ENCODE assay signal across 39 cellular contexts in genomic region chr10:29005988-29006387, GRCh38.
"Had no signal": no experiment of that assay in that cellular context is flagged by ENCODE, and none has a peak within 500 bp of the region (broad histone marks: within the 10 kb centered on the region; RNA-seq: fewer than 3 reads in every experiment).

No MANE protein-coding gene starts in this region.

- H3K36me3 ChIP-seq: adrenal gland, ascending aorta, brain microvascular endothelial cell, breast epithelium, cardiac muscle cell had no signal

- H3K27ac Mint-ChIP-seq: activated naive CD4-positive, alpha-beta T cell treated with anti-CD3 and anti-CD28 coated beads for 36 hours; activated naive CD4-positive, alpha-beta T cell treated with anti-CD3 and anti-CD28 coated beads, Interleukin-2, amount 10 ng/mL, durations not matched to agents 7 days and 5 days; activated naive CD4-positive, alpha-beta T cell treated with anti-CD3 and anti-CD28 coated beads, Interleukin-2, amount 50 U/mL, for 24 hours; activated naive CD4-positive, alpha-beta T cell treated with anti-CD3 and anti-CD28 coated beads, Interleukin-2, amount 50 U/mL, for 72 hours; activated naive CD8-positive, alpha-beta T cell; activated naive CD8-positive, alpha-beta T cell treated with anti-CD3 and anti-CD28 coated beads for 36 hours; activated naive CD8-positive, alpha-beta T cell treated with anti-CD3 and anti-CD28 coated beads, Interleukin-2, amount 10 ng/mL, durations not matched to agents 7 days and 5 days; activated naive CD8-positive, alpha-beta T cell treated with anti-CD3 and anti-CD28 coated beads, Interleukin-2, amount 50 U/mL, for 24 hours; activated T-cell treated with anti-CD3 and anti-CD28 coated beads, Interleukin-2, amount 50 U/mL, for 72 hours; activated T-helper 1 cell treated with anti-CD3 and anti-CD28 coated beads, Interleukin-12 subunit alpha, Interleukin-12 subunit beta, Interleukin-2, Interleukin-4 antibody, amounts not matched to agents 30 ng/mL and 10 ng/mL and 1 ng/mL, durations not matched to agents 14 hours and 24 hours and 36 hours; activated T-helper 17 cell treated with anti-CD3 and anti-CD28 coated beads, Interleukin-2, amount 50 U/mL, for 72 hours; activated T-helper 2 cell treated with anti-CD3 and anti-CD28 coated beads, Interferon-gamma antibody, Interleukin-2, Interleukin-4, amounts not matched to agents 10 μg/mL and 5 μg/mL and 100 μg/mL, durations not matched to agents 14 hours and 24 hours and 36 hours; brain had no signal

- H3K9me3 ChIP-seq: adrenal gland, ascending aorta, body of pancreas, breast epithelium had no signal

- H3K27me3 ChIP-seq: adrenal gland, ascending aorta, body of pancreas, brain microvascular endothelial cell, breast epithelium, cardiac muscle cell had no signal

- FAIRE-seq: astrocyte, bronchial epithelial cell, colon had no signal

- H3K4me1 ChIP-seq: adrenal gland, ascending aorta, breast epithelium had no signal

- H3K4me3 ChIP-seq: adrenal gland, ascending aorta, body of pancreas, breast epithelium, cardiac muscle cell had no signal

- H3K4me3 Mint-ChIP-seq: activated naive CD4-positive, alpha-beta T cell treated with anti-CD3 and anti-CD28 coated beads for 36 hours; activated naive CD4-positive, alpha-beta T cell treated with anti-CD3 and anti-CD28 coated beads, Interleukin-2, amount 10 ng/mL, durations not matched to agents 7 days and 5 days; activated naive CD4-positive, alpha-beta T cell treated with anti-CD3 and anti-CD28 coated beads, Interleukin-2, amount 50 U/mL, for 24 hours; activated naive CD8-positive, alpha-beta T cell; activated naive CD8-positive, alpha-beta T cell treated with anti-CD3 and anti-CD28 coated beads for 36 hours; activated naive CD8-positive, alpha-beta T cell treated with anti-CD3 and anti-CD28 coated beads, Interleukin-2, amount 10 ng/mL, durations not matched to agents 7 days and 5 days; activated naive CD8-positive, alpha-beta T cell treated with anti-CD3 and anti-CD28 coated beads, Interleukin-2, amount 50 U/mL, for 24 hours; activated T-cell treated with anti-CD3 and anti-CD28 coated beads, Interleukin-2, amount 50 U/mL, for 4 hours; activated T-cell treated with anti-CD3 and anti-CD28 coated beads, Interleukin-2, amount 50 U/mL, for 72 hours; activated T-helper 1 cell treated with anti-CD3 and anti-CD28 coated beads, Interleukin-12 subunit alpha, Interleukin-12 subunit beta, Interleukin-2, Interleukin-4 antibody, amounts not matched to agents 30 ng/mL and 10 ng/mL and 1 ng/mL, durations not matched to agents 14 hours and 24 hours and 36 hours; activated T-helper 17 cell treated with anti-CD3 and anti-CD28 coated beads, Interleukin-2, amount 50 U/mL, for 72 hours; brain; central memory CD8-positive, alpha-beta T cell had no signal

- ATAC-seq: activated naive CD4-positive, alpha-beta T cell treated with anti-CD3 and anti-CD28 coated beads, Interleukin-2, amount 50 U/mL, for 72 hours; activated naive CD8-positive, alpha-beta T cell treated with anti-CD3 and anti-CD28 coated beads, Interleukin-2, amount 50 U/mL, for 24 hours; activated T-cell treated with anti-CD3 and anti-CD28 coated beads, Interleukin-2, amount 50 U/mL, for 4 hours; activated T-cell treated with anti-CD3 and anti-CD28 coated beads, Interleukin-2, amount 50 U/mL, for 72 hours; activated T-helper 17 cell treated with anti-CD3 and anti-CD28 coated beads, Interleukin-2, amount 50 U/mL, for 72 hours; body of pancreas had no signal

- H3K27ac ChIP-seq: adrenal gland, ascending aorta, body of pancreas, brain microvascular endothelial cell, breast epithelium, cardiac muscle cell had no signal

- H3K36me3 Mint-ChIP-seq: activated naive CD4-positive, alpha-beta T cell treated with anti-CD3 and anti-CD28 coated beads, Interleukin-2, amount 10 ng/mL, durations not matched to agents 7 days and 5 days; activated naive CD4-positive, alpha-beta T cell treated with anti-CD3 and anti-CD28 coated beads, Interleukin-2, amount 50 U/mL, for 24 hours; activated naive CD4-positive, alpha-beta T cell treated with anti-CD3 and anti-CD28 coated beads, Interleukin-2, amount 50 U/mL, for 72 hours; activated naive CD8-positive, alpha-beta T cell; activated naive CD8-positive, alpha-beta T cell treated with anti-CD3 and anti-CD28 coated beads for 36 hours; activated naive CD8-positive, alpha-beta T cell treated with anti-CD3 and anti-CD28 coated beads, Interleukin-2, amount 10 ng/mL, durations not matched to agents 7 days and 5 days; brain had no signal

- DNase-seq: activated effector memory CD4-positive, alpha-beta T cell treated with anti-CD3 and anti-CD28 coated beads, Interleukin-2, amount 50 U/mL, for 16 hours; activated effector memory CD4-positive, alpha-beta T cell treated with Interleukin-2 at 50 U/mL for 16 hours; activated gamma-delta T cell; activated gamma-delta T cell treated with Interleukin-2 at 50 U/mL for 16 hours; activated naive CD4-positive, alpha-beta T cell; activated naive CD4-positive, alpha-beta T cell treated with anti-CD3 and anti-CD28 coated beads for 36 hours; activated naive CD4-positive, alpha-beta T cell treated with anti-CD3 and anti-CD28 coated beads, Interleukin-2, amount 10 ng/mL, durations not matched to agents 7 days and 5 days; activated naive CD4-positive, alpha-beta T cell treated with anti-CD3 and anti-CD28 coated beads, Interleukin-2, amount 50 U/mL, for 16 hours; activated naive CD4-positive, alpha-beta T cell treated with Interleukin-2 at 50 U/mL for 16 hours; activated naive CD8-positive, alpha-beta T cell treated with anti-CD3 and anti-CD28 coated beads for 36 hours; activated naive CD8-positive, alpha-beta T cell treated with anti-CD3 and anti-CD28 coated beads, Interleukin-2, amount 10 ng/mL, durations not matched to agents 7 days and 5 days; activated naive CD8-positive, alpha-beta T cell treated with anti-CD3 and anti-CD28 coated beads, Interleukin-2, amount 50 U/mL, for 24 hours; activated T-cell treated with anti-CD3 and anti-CD28 coated beads, Interleukin-2, amount 50 U/mL, for 4 hours; activated T-cell treated with anti-CD3 and anti-CD28 coated beads, Interleukin-2, amount 50 U/mL, for 48 hours; activated T-cell treated with anti-CD3 and anti-CD28 coated beads, Interleukin-2, amount 50 U/mL, for 72 hours; adrenal gland; amniotic stem cell; amygdala; anterior cingulate cortex; aorta; body of pancreas; brain microvascular endothelial cell; caudate nucleus; central memory CD4-positive, alpha-beta T cell; cerebellar nuclear complex had no signal

- H3K4me1 Mint-ChIP-seq: activated naive CD4-positive, alpha-beta T cell treated with anti-CD3 and anti-CD28 coated beads, Interleukin-2, amount 10 ng/mL, durations not matched to agents 7 days and 5 days; activated naive CD4-positive, alpha-beta T cell treated with anti-CD3 and anti-CD28 coated beads, Interleukin-2, amount 50 U/mL, for 24 hours; activated naive CD8-positive, alpha-beta T cell treated with anti-CD3 and anti-CD28 coated beads for 36 hours; activated naive CD8-positive, alpha-beta T cell treated with anti-CD3 and anti-CD28 coated beads, Interleukin-2, amount 10 ng/mL, durations not matched to agents 7 days and 5 days; activated naive CD8-positive, alpha-beta T cell treated with anti-CD3 and anti-CD28 coated beads, Interleukin-2, amount 50 U/mL, for 24 hours; activated T-helper 17 cell treated with anti-CD3 and anti-CD28 coated beads, Interleukin-2, amount 50 U/mL, for 72 hours; central memory CD8-positive, alpha-beta T cell had no signal

- H3K9me3 Mint-ChIP-seq: activated naive CD4-positive, alpha-beta T cell treated with anti-CD3 and anti-CD28 coated beads for 36 hours; activated naive CD4-positive, alpha-beta T cell treated with anti-CD3 and anti-CD28 coated beads, Interleukin-2, amount 10 ng/mL, durations not matched to agents 7 days and 5 days; activated naive CD4-positive, alpha-beta T cell treated with anti-CD3 and anti-CD28 coated beads, Interleukin-2, amount 50 U/mL, for 24 hours; activated naive CD4-positive, alpha-beta T cell treated with anti-CD3 and anti-CD28 coated beads, Interleukin-2, amount 50 U/mL, for 72 hours; activated naive CD8-positive, alpha-beta T cell treated with anti-CD3 and anti-CD28 coated beads for 36 hours; activated naive CD8-positive, alpha-beta T cell treated with anti-CD3 and anti-CD28 coated beads, Interleukin-2, amount 10 ng/mL, durations not matched to agents 7 days and 5 days; activated naive CD8-positive, alpha-beta T cell treated with anti-CD3 and anti-CD28 coated beads, Interleukin-2, amount 50 U/mL, for 24 hours; activated T-cell treated with anti-CD3 and anti-CD28 coated beads, Interleukin-2, amount 50 U/mL, for 4 hours; activated T-cell treated with anti-CD3 and anti-CD28 coated beads, Interleukin-2, amount 50 U/mL, for 72 hours; activated T-helper 1 cell treated with anti-CD3 and anti-CD28 coated beads, Interleukin-12 subunit alpha, Interleukin-12 subunit beta, Interleukin-2, Interleukin-4 antibody, amounts not matched to agents 30 ng/mL and 10 ng/mL and 1 ng/mL, durations not matched to agents 14 hours and 24 hours and 36 hours; activated T-helper 17 cell treated with anti-CD3 and anti-CD28 coated beads, Interleukin-2, amount 50 U/mL, for 72 hours; activated T-helper 2 cell treated with anti-CD3 and anti-CD28 coated beads, Interferon-gamma antibody, Interleukin-2, Interleukin-4, amounts not matched to agents 10 μg/mL and 5 μg/mL and 100 μg/mL, durations not matched to agents 14 hours and 24 hours and 36 hours had no signal

- H3K27me3 Mint-ChIP-seq: activated naive CD4-positive, alpha-beta T cell treated with anti-CD3 and anti-CD28 coated beads, Interleukin-2, amount 10 ng/mL, durations not matched to agents 7 days and 5 days; activated naive CD4-positive, alpha-beta T cell treated with anti-CD3 and anti-CD28 coated beads, Interleukin-2, amount 50 U/mL, for 24 hours; activated naive CD8-positive, alpha-beta T cell treated with anti-CD3 and anti-CD28 coated beads, Interleukin-2, amount 10 ng/mL, durations not matched to agents 7 days and 5 days; activated naive CD8-positive, alpha-beta T cell treated with anti-CD3 and anti-CD28 coated beads, Interleukin-2, amount 50 U/mL, for 24 hours had no signal
